In genomic region chr1:40404670-40405462, GRCh38 we compare ENCODE assay signal across 7 cellular contexts. TPM values are rescaled to one million over a fixed set of nuclear protein-coding genes. Genes with fewer than 3 reads are reported as not detected.
DNase-seq lines count a peak whose midpoint lies in the region; ATAC-seq, FAIRE-seq and TF ChIP-seq lines count a peak whose summit lies in the region.

No MANE protein-coding gene starts in this region.

- peaks cover 48 to 68% of the 10 kb centered on the region in 2 donors for H3K4me1 Mint-ChIP-seq in immature natural killer cell

- H3K4me3 ChIP-seq in OCI-LY3 (ENCODE audit: low read length) (no peak overlapping the region), GM12878 (0 out of 2 replicates have a peak overlapping the region, but pooled peaks have one; percentile 2), stomach smooth muscle (ENCODE audit: low read length in 2 of 2) (peak overlapping the region; percentile 49 to 56)

- TF ChIP-seq POLR2A in GM12878 (IDR thresholded peaks at IDR 0.05; ENCODE audit: low read depth, low read length), result no peak

- peaks cover 0 to 3% (median 0%) of the 10 kb centered on the region in 3 donors for H3K27me3 Mint-ChIP-seq in immature natural killer cell (ENCODE audit: low read depth in 3 of 3)

- intact Hi-C loops in GM12878 (cut with micrococcal nuclease; ENCODE audit: unreplicated experiment) (loop anchor here (1.0 to 10.0 kb wide), 5 partner anchors 67 to 310 kb away; partner anchors contain the start of genes PPT1 and ZMPSTE24), posterior vena cava (cut with DNase I) (loop anchor here in 1 of 2 donors (5.0 to 10.0 kb wide), 2 partner anchors 60 to 258 kb away; no protein-coding TSS in a partner anchor)

- in situ Hi-C loops in GM12878 (cut with MboI), result loop anchor here (5.0 kb wide), 3 partner anchors 68 to 323 kb away; no protein-coding TSS in a partner anchor

- DNase-seq in DMS53 (lab: John Stamatoyannopoulos, UW) (peak; percentile 70), HT-29 (ENCODE audit: low spot score) (peak; percentile 73), GM12878 (ENCODE audit: low read depth, low spot score) (no peak), immature natural killer cell (peak; percentile 49 to 68 (median 64)), posterior vena cava (ENCODE audit: low spot score) (no peak)

- H4K20me1 ChIP-seq in OCI-LY3 (ENCODE audit: insufficient read depth, low read length) (no peaks in the 10 kb centered on the region), GM12878 (ENCODE audit: control insufficient read depth, insufficient read depth) (no peaks in the 10 kb centered on the region)

- CTCF ChIA-PET in GM12878 (lab: Yijun Ruan, JAX), result interaction anchor here (0.6 to 9.9 kb wide), 36 partner anchors 10 to 366 kb away, joined by 3 to 271 read pairs (median 5); partner anchors contain the start of genes COL9A2, SMAP2 and TMCO2

- peak; percentile 74 for TF ChIP-seq CTCF in OCI-LY3 (IDR thresholded peaks at IDR 0.05; ENCODE audit: low read depth, low read length)
- TF ChIP-seq CTCF in GM12878 (IDR thresholded peaks at IDR 0.05 in 2 of 3, conservative IDR thresholded peaks at IDR 0.05 in 1 of 3; ENCODE audit: control insufficient read depth in 2 of 3, extremely low read depth in 1 of 3, insufficient read depth in 1 of 3, low read depth in 3 of 3, low read length in 3 of 3), result peak; percentile 65 to 74 (median 72)

- peak overlapping the region; percentile 19 to 77 (median 49) for H3K4me3 Mint-ChIP-seq in immature natural killer cell

- WGBS in GM12878 (ENCODE audit: insufficient coverage, insufficient replicate concordance, low lambda C conversion rate, missing lambda C conversion rate), result 48% methylated on average over 11 of the region's 11 CpGs

- peaks cover 3 to 6% (median 6%) of the 10 kb centered on the region in 3 donors for H3K36me3 Mint-ChIP-seq in immature natural killer cell

- H3K27me3 ChIP-seq in OCI-LY3 (ENCODE audit: low read depth, low read length) (no peaks in the 10 kb centered on the region), GM12878 (replicated peaks in 1 of 2; ENCODE audit: control insufficient read depth in 2 of 2, insufficient read depth in 2 of 2, low read length in 1 of 2) (no peaks in the 10 kb centered on the region), stomach smooth muscle (ENCODE audit: control insufficient read depth in 1 of 2, insufficient read depth in 2 of 2, low read length in 2 of 2) (no peaks in the 10 kb centered on the region)

- ATAC-seq in GM12878, result peak; percentile 21

- peaks cover 60% of the 10 kb centered on the region for H3K79me2 ChIP-seq in OCI-LY3 (ENCODE audit: low read length)
- peaks cover 79% of the 10 kb centered on the region for H3K79me2 ChIP-seq in GM12878 (ENCODE audit: control insufficient read depth, insufficient read depth, low read length)

- H3K27ac ChIP-seq in OCI-LY3 (ENCODE audit: low read length), result no peak overlapping the region
- peak overlapping the region; percentile 68 for H3K27ac ChIP-seq in GM12878 (ENCODE audit: control insufficient read depth, insufficient read depth)
- H3K27ac ChIP-seq in stomach smooth muscle (ENCODE audit: low read length), result no peak overlapping the region

- H3K4me1 ChIP-seq in OCI-LY3 (ENCODE audit: low read length), result peaks cover 38% of the 10 kb centered on the region
- peaks cover 45% of the 10 kb centered on the region for H3K4me1 ChIP-seq in GM12878 (ENCODE audit: control insufficient read depth, insufficient read depth, low read length)
- H3K4me1 ChIP-seq in stomach smooth muscle (ENCODE audit: control insufficient read depth, insufficient read depth, low read length), result no peaks in the 10 kb centered on the region

- H3K4me2 ChIP-seq in OCI-LY3 (ENCODE audit: low read length) (peak overlapping the region; percentile 37; the same call in 1 of the 2 replicates), GM12878 (ENCODE audit: control insufficient read depth, insufficient read depth) (peak overlapping the region; percentile 43; the same call in 1 of the 2 replicates)

- POLR2A ChIA-PET in GM12878 (lab: Charles Lee), result interaction anchor here (0.5 to 8.5 kb wide), 10 partner anchors 17 to 261 kb away, joined by 3 to 243 read pairs (median 4); no protein-coding TSS in a partner anchor

- no peaks in the 10 kb centered on the region for H3K9me3 Mint-ChIP-seq in immature natural killer cell

- H3K9me3 ChIP-seq in OCI-LY3 (ENCODE audit: insufficient read depth, low read length) (no peaks in the 10 kb centered on the region), GM12878 (replicated peaks; ENCODE audit: control insufficient read depth, insufficient read depth, low read length) (no peaks in the 10 kb centered on the region), stomach smooth muscle (ENCODE audit: control insufficient read depth in 2 of 2, low read length in 2 of 2) (no peaks in the 10 kb centered on the region)

- SMC1A ChIA-PET in GM12878 (lab: Charles Lee; ENCODE audit: uncharacterized antibody, unreplicated experiment), result interaction anchor here (0.7 to 9.0 kb wide), 25 partner anchors 9 to 321 kb away, joined by 3 to 426 read pairs (median 5); partner anchors contain the start of genes SMAP2 and ZFP69B

- H2AFZ ChIP-seq in OCI-LY3 (ENCODE audit: low read depth, low read length), result no peak overlapping the region
- H2AFZ ChIP-seq in GM12878 (ENCODE audit: control insufficient read depth, low read depth, low read length), result no peak overlapping the region

- H3K36me3 ChIP-seq in OCI-LY3 (replicated peaks; ENCODE audit: low read depth, low read length) (peaks cover 15% of the 10 kb centered on the region), GM12878 (ENCODE audit: control insufficient read depth in 2 of 2, insufficient read depth in 2 of 2, low read length in 1 of 2) (peaks cover 2 to 22% of the 10 kb centered on the region in 2 experiments), stomach smooth muscle (ENCODE audit: control insufficient read depth in 2 of 2, insufficient read depth in 2 of 2, low read length in 2 of 2) (no peaks in the 10 kb centered on the region)

- peak; percentile 82 for TF ChIP-seq RAD21 in GM12878 (IDR thresholded peaks at IDR 0.05; ENCODE audit: insufficient read depth, low read depth, low read length)

- H3K9ac ChIP-seq in OCI-LY3 (ENCODE audit: low read length), result no peak overlapping the region; the same call in 1 of the 2 replicates
- H3K9ac ChIP-seq in GM12878 (ENCODE audit: control insufficient read depth, insufficient read depth, low read length), result peak overlapping the region; percentile 47
- H3K9ac ChIP-seq in stomach smooth muscle (ENCODE audit: low read length in 2 of 2), result peak overlapping the region in 1 of 2 donors; percentile 37

- RAD21 ChIA-PET in GM12878 (lab: Charles Lee; ENCODE audit: unreplicated experiment), result interaction anchor here (0.6 to 4.7 kb wide), 31 partner anchors 9 to 334 kb away, joined by 3 to 71 read pairs (median 5); partner anchors contain the start of genes COL9A2 and SMAP2

- peak overlapping the region; percentile 70 to 94 (median 90) for H3K27ac Mint-ChIP-seq in immature natural killer cell

- no TSS peak for BruUV-seq in GM12878 (replicated peaks; lab: Mats Ljungman, UMichigan)

- FAIRE-seq in GM12878 (lab: Jason Lieb, UNC), result no peak

- no peak for TF ChIP-seq EP300 in GM12878 (IDR thresholded peaks at IDR 0.05; ENCODE audit: borderline replicate concordance in 1 of 2, control insufficient read depth in 1 of 2, low read depth in 2 of 2, low read length in 2 of 2)

TF ChIP-seq in GM12878, 131 proteins besides CTCF, POLR2A, EP300 and RAD21 (continues in another document):
- TF ChIP-seq JUNB (IDR thresholded peaks at IDR 0.05), result no peak

RNA-seq across cellular contexts. Expression of gene SMAP2, which starts 31.3 kb away (rescaled TPM):
- 12.9 and 14.1 TPM in 2 replicates for total RNA-seq in HT-29 (2014; rRNA removed; shearing (Covaris generic))
- total RNA-seq in GM12878 (2013; cell fraction: nucleolus; rRNA removed), result 113 and 116 TPM in 2 replicates
- 103 and 107 TPM in 2 replicates for total RNA-seq in GM12878 (2014; rRNA removed)
- total RNA-seq in GM12878 (2014; rRNA removed; fragmentation: Illumina TruSeq; extraction: Trizol), result 92.9 and 97.1 TPM in 2 replicates
- 115 and 121 TPM in 2 replicates for total RNA-seq in GM12878 (2021)
- polyA plus RNA-seq in GM12878 (2011; ENCODE audit: low read depth), result 97.2 TPM
- polyA plus RNA-seq in GM12878 (2011; rRNA removed), result 103 and 120 TPM in 2 replicates
- 116 and 137 TPM in 2 replicates for polyA plus RNA-seq in GM12878 (2011; cell fraction: cytosol; rRNA removed)
- 79.9 and 86.8 TPM in 2 replicates for polyA plus RNA-seq in GM12878 (2011; cell fraction: nucleus; rRNA removed)
- polyA plus RNA-seq in GM12878 (2012), result 109 and 156 TPM in 2 replicates
- polyA plus RNA-seq in GM12878 (2014; fragmentation: Illumina TruSeq; extraction: Trizol), result 177 and 223 TPM in 2 replicates
- 10 to 100 TPM; 33.4 to 42.4 TPM for polyA plus RNA-seq in GM12878 (2014; fragmentation: Nextera tagmentation; extraction: Ambion mirVana)
- polyA plus RNA-seq in GM12878 (2014; rRNA removed), result 98.3 and 107 TPM in 2 replicates
- polyA plus RNA-seq in GM12878 (2016; fragmentation: Nextera tagmentation; extraction: Ambion mirVana), result 100 to 1,000 TPM in 1 of 2 experiments, 10 to 100 TPM in 1; 92.1 to 108 TPM
- 136 and 166 TPM in 2 replicates for polyA minus RNA-seq in GM12878 (2011; rRNA and poly(A)+ RNA removed)
- polyA minus RNA-seq in GM12878 (2011; cell fraction: cytosol; rRNA and poly(A)+ RNA removed), result 42.6 and 47.7 TPM in 2 replicates
- 26.1 and 37.2 TPM in 2 replicates for polyA minus RNA-seq in GM12878 (2011; cell fraction: nucleus; rRNA and poly(A)+ RNA removed)
- 100 to 1,000 TPM; 166 to 280 (median 170) TPM for polyA plus RNA-seq in immature natural killer cell
- total RNA-seq in posterior vena cava, result 10 to 100 TPM; 26.0 to 44.8 TPM

RNA-seq across cellular contexts. Expression of gene ZFP69B, which starts 45.4 kb away (rescaled TPM):
- total RNA-seq in HT-29 (2014; rRNA removed; shearing (Covaris generic)), result 0.57 and 1.3 TPM in 2 replicates
- total RNA-seq in GM12878 (2013; cell fraction: nucleolus; rRNA removed), result 13.7 and 13.8 TPM in 2 replicates
- 3.5 and 4.4 TPM in 2 replicates for total RNA-seq in GM12878 (2014; rRNA removed)
- 5.7 and 6.6 TPM in 2 replicates for total RNA-seq in GM12878 (2014; rRNA removed; fragmentation: Illumina TruSeq; extraction: Trizol)
- total RNA-seq in GM12878 (2021), result 4.4 and 4.7 TPM in 2 replicates
- polyA plus RNA-seq in GM12878 (2011; ENCODE audit: low read depth), result 1.2 TPM
- 5.4 and 8.3 TPM in 2 replicates for polyA plus RNA-seq in GM12878 (2011; rRNA removed)
- polyA plus RNA-seq in GM12878 (2011; cell fraction: cytosol; rRNA removed), result 2.4 and 2.5 TPM in 2 replicates
- polyA plus RNA-seq in GM12878 (2011; cell fraction: nucleus; rRNA removed), result 4.1 and 4.3 TPM in 2 replicates
- polyA plus RNA-seq in GM12878 (2012), result 2.2 and 2.3 TPM in 2 replicates
- 5.4 and 6.1 TPM in 2 replicates for polyA plus RNA-seq in GM12878 (2014; fragmentation: Illumina TruSeq; extraction: Trizol)
- 1 to 10 TPM; 1.3 to 1.4 TPM for polyA plus RNA-seq in GM12878 (2014; fragmentation: Nextera tagmentation; extraction: Ambion mirVana)
- polyA plus RNA-seq in GM12878 (2014; rRNA removed), result 2.7 TPM in 2 replicates
- 1 to 10 TPM; 3.1 to 3.3 TPM for polyA plus RNA-seq in GM12878 (2016; fragmentation: Nextera tagmentation; extraction: Ambion mirVana)
- 5.0 and 5.2 TPM in 2 replicates for polyA minus RNA-seq in GM12878 (2011; rRNA and poly(A)+ RNA removed)
- 1.8 and 2.0 TPM in 2 replicates for polyA minus RNA-seq in GM12878 (2011; cell fraction: cytosol; rRNA and poly(A)+ RNA removed)
- polyA minus RNA-seq in GM12878 (2011; cell fraction: nucleus; rRNA and poly(A)+ RNA removed), result 2.4 and 4.2 TPM in 2 replicates
- 1 to 10 TPM in 1 of 3 donors, under 1 TPM in 1, not detected in 1; 0.92 to 1.3 TPM for polyA plus RNA-seq in immature natural killer cell
- 1 to 10 TPM; 1.6 to 2.6 TPM for total RNA-seq in posterior vena cava

Comparison
In these comparisons a context has a peak if more than half of its experiments do, and no peak if none do; other contexts are left out.
1. DNase-seq: peak in DMS53 (single experiment), HT-29 (single experiment) and immature natural killer cell (3 of 3); none in GM12878 (single experiment) and posterior vena cava (single experiment).